Comparison of ENCODE assay signal across 20 cellular contexts in the genomic region with DNA sequence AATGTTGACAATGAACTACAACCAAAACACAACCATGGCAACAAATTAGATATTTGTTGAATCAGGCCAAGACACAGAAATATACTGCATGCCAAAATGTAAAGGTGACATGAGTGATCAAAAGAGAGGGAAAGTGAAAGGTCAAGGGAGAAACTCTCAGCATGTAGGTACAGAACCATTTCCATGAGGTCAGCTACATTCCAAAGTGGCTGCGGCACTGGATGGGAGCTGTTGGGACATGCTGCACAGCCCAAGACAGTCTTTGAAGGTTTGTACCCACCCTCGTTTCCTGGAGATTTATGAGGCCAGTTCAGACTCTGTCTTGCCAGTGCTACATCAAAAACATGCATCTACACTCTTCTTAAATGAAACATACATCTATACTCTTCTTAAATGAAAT.
"Had no signal": no experiment of that assay in that cellular context is flagged by ENCODE, and none has a peak within 500 bp of the region (broad histone marks: within the 10 kb centered on the region; RNA-seq: fewer than 3 reads in every experiment).

No MANE protein-coding gene starts in this region.

- H3K4me1 ChIP-seq: parathyroid adenoma, testis, vagina had no signal

- H3K36me3 ChIP-seq: vagina had no signal

- H2AFZ ChIP-seq: parathyroid adenoma had no signal

- H3K9ac ChIP-seq: parathyroid adenoma had no signal

- H3K4me3 ChIP-seq: coronary artery, dorsolateral prefrontal cortex, testis, vagina had no signal

- H3K27ac ChIP-seq: coronary artery, dorsolateral prefrontal cortex, parathyroid adenoma, testis, vagina had no signal

- DNase-seq: activated B cell treated with CpG ODN at 0.5 μM for 24 hours; activated CD4-positive, alpha-beta T cell treated with anti-CD3 and anti-CD28 coated beads, Interleukin-2, amount 50 U/mL, for 1 hour; activated CD8-positive, alpha-beta T cell treated with anti-CD3 and anti-CD28 coated beads for 36 hours; activated naive CD4-positive, alpha-beta T cell; activated T-cell treated with anti-CD3 and anti-CD28 coated beads, Interleukin-2, amount 50 U/mL, for 4 hours; dorsolateral prefrontal cortex; effector memory CD4-positive, alpha-beta T cell; left cardiac atrium; left ventricle myocardium superior; naive thymus-derived CD8-positive, alpha-beta T cell; nucleus accumbens; right cardiac atrium; stimulated activated CD4-positive, alpha-beta T cell treated with anti-CD3 and anti-CD28 coated beads, Interleukin-2, amount 100 ng/mL, for 48 hours; stimulated activated naive CD4-positive, alpha-beta T cell treated with Interleukin-2 at 50 U/mL for 16 hours; T-helper 1 cell; testis had no signal

- H3K9me3 ChIP-seq: testis, vagina had no signal

- ATAC-seq: activated CD8-positive, alpha-beta T cell treated with anti-CD3 and anti-CD28 coated beads for 36 hours; activated naive CD4-positive, alpha-beta T cell treated with anti-CD3 and anti-CD28 coated beads, Interleukin-2, amount 50 U/mL, for 72 hours; activated T-cell treated with anti-CD3 and anti-CD28 coated beads, Interleukin-2, amount 50 U/mL, for 4 hours; left cardiac atrium; left ventricle myocardium superior; naive thymus-derived CD8-positive, alpha-beta T cell; right cardiac atrium had no signal

- H3K79me2 ChIP-seq: parathyroid adenoma had no signal

- H3K27me3 ChIP-seq: dorsolateral prefrontal cortex, testis, vagina had no signal
